1 cellular context compared by ENCODE assay signal in genomic region chr14:29310210-29310609, GRCh38.
TF ChIP-seq lines count a peak whose summit lies in the region.

No MANE protein-coding gene starts in this region.

TF ChIP-seq in SK-N-SH treated with all-trans-retinoic acid at 6 μM for 48 hours, 23 proteins besides CTCF, POLR2A, EP300 and RAD21 (continued from another document):
- TF ChIP-seq TSHZ2 (CRISPR knock-in tag; IDR thresholded peaks at IDR 0.05) (no peak), TOX (CRISPR knock-in tag; IDR thresholded peaks at IDR 0.05; ENCODE audit: borderline replicate concordance) (no peak), ZNF70 (CRISPR knock-in tag; IDR thresholded peaks at IDR 0.05) (no peak), ZFP30 (CRISPR knock-in tag; IDR thresholded peaks at IDR 0.05) (no peak)
TF ChIP-seq in SK-N-SH treated with all-trans-retinoic acid at 6 μM for 48 hours: peak in this region for 0.
